In genomic region chr1:243896313-243896712, GRCh38 we compare ENCODE assay signal across 29 cellular contexts.
"Had no signal": no experiment of that assay in that cellular context is flagged by ENCODE, and none has a peak within 500 bp of the region (broad histone marks: within the 10 kb centered on the region; RNA-seq: fewer than 3 reads in every experiment).

No MANE protein-coding gene starts in this region.

- H3K27me3 Mint-ChIP-seq: stimulated activated naive CD8-positive, alpha-beta T cell treated with anti-CD3 and anti-CD28 coated beads, Interleukin-15, amount 100 ng/mL, for 72 hours; type B pancreatic cell had no signal

- H3K4me1 ChIP-seq: neural progenitor cell, parathyroid adenoma, psoas muscle, right lobe of liver, sigmoid colon, suprapubic skin, testis, tibial artery, transverse colon, upper lobe of right lung, uterus had no signal

- H3K27me3 ChIP-seq: neural progenitor cell, ovary, sigmoid colon, suprapubic skin, testis, tibial artery, upper lobe of right lung, uterus had no signal

- H3K36me3 Mint-ChIP-seq: natural killer cell; neural progenitor cell; stimulated activated effector memory CD8-positive, alpha-beta T cell treated with anti-CD3 and anti-CD28 coated beads, Interleukin-12 subunit alpha, Interleukin-12 subunit beta, amount 100 ng/mL, for 72 hours; type B pancreatic cell had no signal

- ATAC-seq: natural killer cell; psoas muscle; right cardiac atrium; right lobe of liver; stimulated activated effector memory CD8-positive, alpha-beta T cell treated with anti-CD3 and anti-CD28 coated beads, Interleukin-12 subunit alpha, Interleukin-12 subunit beta, amount 100 ng/mL, for 72 hours; stimulated activated naive CD8-positive, alpha-beta T cell treated with anti-CD3 and anti-CD28 coated beads, Interleukin-15, amount 100 ng/mL, for 72 hours; stimulated activated naive CD8-positive, alpha-beta T cell treated with anti-CD3 and anti-CD28 coated beads, Interleukin-15, Interleukin-2, amounts not matched to agents 100 U/mL and 50 U/mL, for 24 hours; upper lobe of right lung had no signal

- H3K27ac ChIP-seq: neural progenitor cell, ovary, parathyroid adenoma, psoas muscle, right lobe of liver, sigmoid colon, suprapubic skin, testis, tibial artery, transverse colon, upper lobe of right lung, uterus had no signal

- H3K9me3 Mint-ChIP-seq: natural killer cell; nephron; neural progenitor cell; stimulated activated effector memory CD8-positive, alpha-beta T cell treated with anti-CD3 and anti-CD28 coated beads, Interleukin-12 subunit alpha, Interleukin-12 subunit beta, amount 100 ng/mL, for 72 hours; stimulated activated naive CD8-positive, alpha-beta T cell treated with anti-CD3 and anti-CD28 coated beads, Interleukin-15, amount 100 ng/mL, for 72 hours; type B pancreatic cell had no signal

- H3K27ac Mint-ChIP-seq: natural killer cell; nephron; neural progenitor cell; progenitor cell of endocrine pancreas; stimulated activated effector memory CD8-positive, alpha-beta T cell treated with anti-CD3 and anti-CD28 coated beads, Interleukin-12 subunit alpha, Interleukin-12 subunit beta, amount 100 ng/mL, for 72 hours; stimulated activated naive CD8-positive, alpha-beta T cell treated with anti-CD3 and anti-CD28 coated beads, Interleukin-15, amount 100 ng/mL, for 72 hours; type B pancreatic cell had no signal

- H3K4me3 ChIP-seq: neural progenitor cell, ovary, psoas muscle, right lobe of liver, sigmoid colon, suprapubic skin, testis, tibial artery, transverse colon, upper lobe of right lung, uterus had no signal

- H3K4me3 Mint-ChIP-seq: natural killer cell; nephron; neural progenitor cell; stimulated activated effector memory CD8-positive, alpha-beta T cell treated with anti-CD3 and anti-CD28 coated beads, Interleukin-12 subunit alpha, Interleukin-12 subunit beta, amount 100 ng/mL, for 72 hours; stimulated activated naive CD8-positive, alpha-beta T cell treated with anti-CD3 and anti-CD28 coated beads, Interleukin-15, amount 100 ng/mL, for 72 hours; type B pancreatic cell had no signal

- H3K36me3 ChIP-seq: neural progenitor cell, ovary, right lobe of liver, sigmoid colon, suprapubic skin, tibial artery, transverse colon, upper lobe of right lung, uterus had no signal

- DNase-seq: natural killer cell; occipital lobe; ovary; posterior cingulate gyrus; psoas muscle; right cardiac atrium; right lobe of liver; sigmoid colon; small intestine; stimulated activated CD4-positive, alpha-beta T cell treated with anti-CD3 and anti-CD28 coated beads, Interleukin-15, amount 100 ng/mL, for 24 hours; stimulated activated CD4-positive, alpha-beta T cell treated with anti-CD3 and anti-CD28 coated beads, Interleukin-2, amount 100 ng/mL, for 24 hours; stimulated activated CD4-positive, alpha-beta T cell treated with anti-CD3 and anti-CD28 coated beads, Interleukin-2, amount 100 ng/mL, for 48 hours; stimulated activated CD4-positive, alpha-beta T cell treated with anti-CD3 and anti-CD28 coated beads, Interleukin-4, amount 100 ng/mL, for 24 hours; stimulated activated naive CD4-positive, alpha-beta T cell; stimulated activated naive CD8-positive, alpha-beta T cell treated with anti-CD3 and anti-CD28 coated beads, Interleukin-15, amount 100 ng/mL, for 72 hours; stimulated activated naive CD8-positive, alpha-beta T cell treated with anti-CD3 and anti-CD28 coated beads, Interleukin-15, Interleukin-2, amounts not matched to agents 100 U/mL and 50 U/mL, for 24 hours; substantia nigra; testis; tibial artery; transverse colon; upper lobe of right lung; uterus had no signal

- H3K4me1 Mint-ChIP-seq: natural killer cell; nephron; neural progenitor cell; stimulated activated effector memory CD8-positive, alpha-beta T cell treated with anti-CD3 and anti-CD28 coated beads, Interleukin-12 subunit alpha, Interleukin-12 subunit beta, amount 100 ng/mL, for 72 hours; stimulated activated naive CD8-positive, alpha-beta T cell treated with anti-CD3 and anti-CD28 coated beads, Interleukin-15, amount 100 ng/mL, for 72 hours had no signal

- H3K9me3 ChIP-seq: ovary, psoas muscle, right lobe of liver, sigmoid colon, suprapubic skin, testis, tibial artery, transverse colon, upper lobe of right lung, uterus had no signal
